Comparison of ENCODE assay signal across 29 cellular contexts in genomic region chr3:107221856-107222255, GRCh38.
DNase-seq lines count a peak whose midpoint lies in the region; ATAC-seq, FAIRE-seq and TF ChIP-seq lines count a peak whose summit lies in the region.
"Had no signal": no experiment of that assay in that cellular context is flagged by ENCODE, and none has a peak within 500 bp of the region (broad histone marks: within the 10 kb centered on the region; RNA-seq: fewer than 3 reads in every experiment).

No MANE protein-coding gene starts in this region.

- FAIRE-seq in urothelium cell line (lab: Jason Lieb, UNC) = no peak
- FAIRE-seq: D721Med, GM12891, HepG2 had no signal

- intact Hi-C loops in upper lobe of right lung (cut with DNase I) = no loop called here

- no peaks in the 10 kb centered on the region; the same call in 1 of the 2 replicates for H3K9me3 Mint-ChIP-seq in HFFc6
- H3K9me3 Mint-ChIP-seq: dendritic cell treated with granulocyte-macrophage colony-stimulating factor and Interleukin-4, amounts not matched to agents 40 ng/mL and 50 ng/mL, for 4 days; natural killer cell treated with Interleukin-12 subunit alpha and Interleukin-12 subunit beta and Interleukin-15 and Interleukin-18, amount 100 ng/mL, for 72 hours; T-cell had no signal

- H3K36me3 Mint-ChIP-seq in HFFc6 (ENCODE audit: low read depth) = peaks cover 15% of the 10 kb centered on the region
- H3K36me3 Mint-ChIP-seq: CD4-positive, CD25-positive, alpha-beta regulatory T cell; natural killer cell treated with Interleukin-12 subunit alpha and Interleukin-12 subunit beta and Interleukin-15 and Interleukin-18, amount 100 ng/mL, for 72 hours; T-cell had no signal

- H3K4me3 ChIP-seq in fibroblast of villous mesenchyme (ENCODE audit: low read depth, low read length) = no peak overlapping the region
- no peak overlapping the region for H3K4me3 ChIP-seq in upper lobe of right lung
- H3K4me3 ChIP-seq: esophagus muscularis mucosa, ovary, Peyer's patch, spleen, tibial nerve had no signal

- H3K9me3 ChIP-seq in upper lobe of right lung = no peaks in the 10 kb centered on the region
- H3K9me3 ChIP-seq: esophagus muscularis mucosa, ovary, Peyer's patch, spleen, tibial nerve had no signal

- peak overlapping the region; percentile 85 for H3K4me3 Mint-ChIP-seq in HFFc6
- H3K4me3 Mint-ChIP-seq: activated T-helper 17 cell treated with anti-CD3 and anti-CD28 coated beads, Interleukin-2, amount 50 U/mL, for 72 hours; CD4-positive, CD25-positive, alpha-beta regulatory T cell; dendritic cell treated with granulocyte-macrophage colony-stimulating factor and Interleukin-4, amounts not matched to agents 40 ng/mL and 50 ng/mL, for 4 days; natural killer cell treated with Interleukin-12 subunit alpha and Interleukin-12 subunit beta and Interleukin-15 and Interleukin-18, amount 100 ng/mL, for 72 hours; T-cell had no signal

- no peaks in the 10 kb centered on the region for H3K4me1 ChIP-seq in upper lobe of right lung
- H3K4me1 ChIP-seq: esophagus muscularis mucosa, Peyer's patch, spleen had no signal

- DNase-seq in HFFc6 = peak; percentile 63
- peak; percentile 85 for DNase-seq in amniotic epithelial cell (ENCODE audit: low read depth)
- DNase-seq in fibroblast of villous mesenchyme (ENCODE audit: low read depth) = peak; percentile 61
- DNase-seq in urothelium cell line (ENCODE audit: low spot score) = peak; percentile 31
- DNase-seq in AML-193 (lab: John Stamatoyannopoulos, UW) = no peak
- DNase-seq in upper lobe of right lung = no peak
- DNase-seq: activated CD4-positive, alpha-beta T cell treated with anti-CD3 and anti-CD28 coated beads, Interleukin-2, amount 50 U/mL, for 48 hours; activated CD8-positive, alpha-beta memory T cell treated with anti-CD3 and anti-CD28 coated beads, Interleukin-2, amount 50 U/mL, for 4 hours; activated naive CD4-positive, alpha-beta T cell treated with anti-CD3 and anti-CD28 coated beads, Interleukin-2, amount 50 U/mL, for 16 hours; CD4-positive, CD25-positive, alpha-beta regulatory T cell; central memory CD4-positive, alpha-beta T cell; islet precursor cell; NCI-H1092; NCI-H187 treated with DMSO at 0.1 percent for 48 hours; NCI-H69; ovary; Peyer's patch; spleen; T-cell had no signal

- no peak for TF ChIP-seq CTCF in HFFc6 (IDR thresholded peaks at IDR 0.05)
- TF ChIP-seq CTCF in fibroblast of villous mesenchyme (IDR thresholded peaks at IDR 0.05; ENCODE audit: insufficient read depth, low read depth, low read length) = no peak
- TF ChIP-seq CTCF in upper lobe of right lung (IDR thresholded peaks at IDR 0.05) = no peak

- H3K27me3 Mint-ChIP-seq in HFFc6 (ENCODE audit: insufficient read depth) = no peaks in the 10 kb centered on the region; the same call in 1 of the 2 replicates
- H3K27me3 Mint-ChIP-seq: CD4-positive, CD25-positive, alpha-beta regulatory T cell; dendritic cell treated with granulocyte-macrophage colony-stimulating factor and Interleukin-4, amounts not matched to agents 40 ng/mL and 50 ng/mL, for 4 days had no signal

- H3K36me3 ChIP-seq in upper lobe of right lung = no peaks in the 10 kb centered on the region
- H3K36me3 ChIP-seq: esophagus muscularis mucosa, ovary, Peyer's patch, spleen, tibial nerve had no signal

- H3K27ac Mint-ChIP-seq in HFFc6 = peak overlapping the region; percentile 100
- H3K27ac Mint-ChIP-seq: activated T-helper 17 cell treated with anti-CD3 and anti-CD28 coated beads, Interleukin-2, amount 50 U/mL, for 72 hours; CD4-positive, CD25-positive, alpha-beta regulatory T cell; dendritic cell treated with granulocyte-macrophage colony-stimulating factor and Interleukin-4, amounts not matched to agents 40 ng/mL and 50 ng/mL, for 4 days; natural killer cell treated with Interleukin-12 subunit alpha and Interleukin-12 subunit beta and Interleukin-15 and Interleukin-18, amount 100 ng/mL, for 72 hours; T-cell had no signal

- peaks cover 91% of the 10 kb centered on the region for H3K4me1 Mint-ChIP-seq in HFFc6 (ENCODE audit: low read depth)
- H3K4me1 Mint-ChIP-seq: activated T-helper 17 cell treated with anti-CD3 and anti-CD28 coated beads, Interleukin-2, amount 50 U/mL, for 72 hours; CD4-positive, CD25-positive, alpha-beta regulatory T cell; T-cell had no signal

- no peaks in the 10 kb centered on the region for H3K27me3 ChIP-seq in upper lobe of right lung
- H3K27me3 ChIP-seq: esophagus muscularis mucosa, ovary, Peyer's patch, spleen, tibial nerve had no signal

- H3K27ac ChIP-seq in upper lobe of right lung = no peak overlapping the region
- H3K27ac ChIP-seq: esophagus muscularis mucosa, ovary, Peyer's patch, tibial nerve had no signal

- ATAC-seq in upper lobe of right lung (no peak), HG02642 (IDR thresholded peaks at IDR 0.05; ENCODE audit: poor library complexity, unreplicated experiment) (no peak)
- ATAC-seq: activated CD4-positive, CD25-positive, alpha-beta regulatory T cell treated with anti-CD3 and anti-CD28 coated beads, Interleukin-2, amount 50 U/mL, for 24 hours; activated T-helper 17 cell treated with anti-CD3 and anti-CD28 coated beads, Interleukin-2, amount 50 U/mL, for 72 hours; HepG2; natural killer cell treated with Interleukin-12 subunit alpha and Interleukin-12 subunit beta and Interleukin-15 and Interleukin-18, amount 100 ng/mL, for 72 hours; T-cell had no signal

Comparison
In these comparisons a context has a peak if more than half of its experiments do, and no peak if none do; other contexts are left out.
1. DNase-seq: peak in HFFc6 (single experiment), amniotic epithelial cell (single experiment), fibroblast of villous mesenchyme (single experiment) and urothelium cell line (single experiment); none in AML-193 (0 of 2) and upper lobe of right lung (single experiment).